In the genomic region with DNA sequence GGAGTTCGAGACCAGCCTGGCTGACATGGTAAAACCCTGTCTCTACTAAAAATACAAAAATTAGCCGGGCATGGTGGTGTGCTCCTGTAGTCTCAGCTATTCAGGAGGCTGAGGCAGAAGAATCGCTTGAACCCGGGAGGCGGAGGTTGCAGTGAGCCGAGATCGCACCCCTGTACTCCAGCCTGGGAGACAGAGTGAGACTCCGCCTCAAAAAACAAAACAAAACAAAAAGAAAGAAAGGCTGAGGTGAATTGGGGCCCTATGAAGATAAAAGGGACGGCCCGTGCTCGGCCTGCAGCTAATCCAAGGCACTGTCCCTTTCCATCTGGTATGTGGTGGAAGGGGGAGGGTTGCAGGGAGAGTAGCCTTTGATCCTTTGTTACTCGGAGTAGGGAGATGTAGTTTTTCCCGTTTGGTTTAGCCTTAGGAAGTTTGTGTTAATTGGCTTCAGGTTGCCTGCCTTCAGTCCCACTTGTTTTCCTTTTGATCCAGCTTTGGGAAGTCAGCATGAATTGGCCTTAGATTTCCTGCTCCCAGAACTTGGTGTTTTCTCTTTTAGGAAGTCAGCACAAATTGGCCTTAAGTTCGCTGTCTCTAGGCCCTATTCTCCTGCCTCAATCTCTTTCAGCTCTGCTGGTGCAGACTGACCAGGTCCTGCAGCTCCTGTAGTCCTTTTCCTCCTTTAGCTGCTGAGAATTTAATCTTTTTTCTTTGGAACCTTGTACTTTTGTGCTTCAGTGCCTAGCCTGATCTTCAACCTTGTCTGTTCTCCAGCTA, we compare ENCODE assay signal across 1 cellular context.
TF ChIP-seq lines count a peak whose summit lies in the region.

No MANE protein-coding gene starts in this region.

TF ChIP-seq in HepG2, 621 proteins besides CTCF, POLR2A, EP300 and RAD21 (continued from another document and continues in another):
- TF ChIP-seq, protein P1, sequence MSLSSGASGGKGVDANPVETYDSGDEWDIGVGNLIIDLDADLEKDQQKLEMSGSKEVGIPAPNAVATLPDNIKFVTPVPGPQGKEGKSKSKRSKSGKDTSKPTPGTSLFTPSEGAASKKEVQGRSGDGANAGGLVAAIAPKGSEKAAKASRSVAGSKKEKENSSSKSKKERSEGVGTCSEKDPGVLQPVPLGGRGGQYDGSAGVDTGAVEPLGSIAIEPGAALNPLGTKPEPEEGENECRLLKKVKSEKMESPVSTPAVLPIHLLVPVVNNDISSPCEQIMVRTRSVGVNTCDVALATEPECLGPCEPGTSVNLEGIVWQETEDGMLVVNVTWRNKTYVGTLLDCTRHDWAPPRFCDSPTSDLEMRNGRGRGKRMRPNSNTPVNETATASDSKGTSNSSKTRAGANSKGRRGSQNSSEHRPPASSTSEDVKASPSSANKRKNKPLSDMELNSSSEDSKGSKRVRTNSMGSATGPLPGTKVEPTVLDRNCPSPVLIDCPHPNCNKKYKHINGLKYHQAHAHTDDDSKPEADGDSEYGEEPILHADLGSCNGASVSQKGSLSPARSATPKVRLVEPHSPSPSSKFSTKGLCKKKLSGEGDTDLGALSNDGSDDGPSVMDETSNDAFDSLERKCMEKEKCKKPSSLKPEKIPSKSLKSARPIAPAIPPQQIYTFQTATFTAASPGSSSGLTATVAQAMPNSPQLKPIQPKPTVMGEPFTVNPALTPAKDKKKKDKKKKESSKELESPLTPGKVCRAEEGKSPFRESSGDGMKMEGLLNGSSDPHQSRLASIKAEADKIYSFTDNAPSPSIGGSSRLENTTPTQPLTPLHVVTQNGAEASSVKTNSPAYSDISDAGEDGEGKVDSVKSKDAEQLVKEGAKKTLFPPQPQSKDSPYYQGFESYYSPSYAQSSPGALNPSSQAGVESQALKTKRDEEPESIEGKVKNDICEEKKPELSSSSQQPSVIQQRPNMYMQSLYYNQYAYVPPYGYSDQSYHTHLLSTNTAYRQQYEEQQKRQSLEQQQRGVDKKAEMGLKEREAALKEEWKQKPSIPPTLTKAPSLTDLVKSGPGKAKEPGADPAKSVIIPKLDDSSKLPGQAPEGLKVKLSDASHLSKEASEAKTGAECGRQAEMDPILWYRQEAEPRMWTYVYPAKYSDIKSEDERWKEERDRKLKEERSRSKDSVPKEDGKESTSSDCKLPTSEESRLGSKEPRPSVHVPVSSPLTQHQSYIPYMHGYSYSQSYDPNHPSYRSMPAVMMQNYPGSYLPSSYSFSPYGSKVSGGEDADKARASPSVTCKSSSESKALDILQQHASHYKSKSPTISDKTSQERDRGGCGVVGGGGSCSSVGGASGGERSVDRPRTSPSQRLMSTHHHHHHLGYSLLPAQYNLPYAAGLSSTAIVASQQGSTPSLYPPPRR (CRISPR knock-in tag; IDR thresholded peaks at IDR 0.05; ENCODE audit: borderline replicate concordance) = peak; percentile 84
- TF ChIP-seq, protein P2, sequence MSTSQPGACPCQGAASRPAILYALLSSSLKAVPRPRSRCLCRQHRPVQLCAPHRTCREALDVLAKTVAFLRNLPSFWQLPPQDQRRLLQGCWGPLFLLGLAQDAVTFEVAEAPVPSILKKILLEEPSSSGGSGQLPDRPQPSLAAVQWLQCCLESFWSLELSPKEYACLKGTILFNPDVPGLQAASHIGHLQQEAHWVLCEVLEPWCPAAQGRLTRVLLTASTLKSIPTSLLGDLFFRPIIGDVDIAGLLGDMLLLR (CRISPR knock-in tag; IDR thresholded peaks at IDR 0.05) = no peak
- TF ChIP-seq ZNF326 (CRISPR knock-in tag; IDR thresholded peaks at IDR 0.05; ENCODE audit: borderline replicate concordance) (no peak), STAG1 (CRISPR knock-in tag; IDR thresholded peaks at IDR 0.05) (peak; percentile 33), SYNCRIP (IDR thresholded peaks at IDR 0.05; ENCODE audit: insufficient read depth, low read depth, low read length) (no peak), ATM (IDR thresholded peaks at IDR 0.05; ENCODE audit: borderline replicate concordance) (no peak), MAFF (IDR thresholded peaks at IDR 0.05; ENCODE audit: low read depth, low read length) (no peak), SMARCE1 (IDR thresholded peaks at IDR 0.05; ENCODE audit: borderline replicate concordance) (no peak), ZNF616 (CRISPR knock-in tag; IDR thresholded peaks at IDR 0.05; ENCODE audit: low read depth) (no peak), MAZ (IDR thresholded peaks at IDR 0.05; ENCODE audit: borderline replicate concordance, low read depth, low read length) (no peak), MAZ (CRISPR knock-in tag; IDR thresholded peaks at IDR 0.05; ENCODE audit: low read depth) (no peak), GZF1 (CRISPR knock-in tag; IDR thresholded peaks at IDR 0.05) (no peak), NPAS2 (CRISPR knock-in tag; IDR thresholded peaks at IDR 0.05; ENCODE audit: borderline replicate concordance) (no peak), IKZF4 (CRISPR knock-in tag; IDR thresholded peaks at IDR 0.05; ENCODE audit: borderline replicate concordance, low read depth, not compliant biosample characterization) (peak; percentile 82), AKAP8 (CRISPR knock-in tag; IDR thresholded peaks at IDR 0.05) (peak; percentile 70; the same call in 1 of the 2 replicates), KLF15 (CRISPR knock-in tag; IDR thresholded peaks at IDR 0.05; ENCODE audit: borderline replicate concordance) (no peak), ZNF251 (CRISPR knock-in tag; IDR thresholded peaks at IDR 0.05) (no peak), NR3C1 (CRISPR knock-in tag; IDR thresholded peaks at IDR 0.05) (no peak), ZNF713 (CRISPR knock-in tag; IDR thresholded peaks at IDR 0.05) (no peak), ZNF282 (IDR thresholded peaks at IDR 0.05; ENCODE audit: partially characterized antibody) (no peak), SMAD3 (CRISPR knock-in tag; IDR thresholded peaks at IDR 0.05) (no peak), ZFP41 (CRISPR knock-in tag; IDR thresholded peaks at IDR 0.05; ENCODE audit: borderline replicate concordance) (no peak), SP140L (CRISPR knock-in tag; IDR thresholded peaks at IDR 0.05; ENCODE audit: borderline replicate concordance) (no peak; the same call in 1 of the 2 replicates), NFE2L1 (CRISPR knock-in tag; IDR thresholded peaks at IDR 0.05; ENCODE audit: borderline replicate concordance) (no peak), MYC (CRISPR knock-in tag; IDR thresholded peaks at IDR 0.05; ENCODE audit: borderline replicate concordance) (peak; percentile 45)
- TF ChIP-seq, protein P3, sequence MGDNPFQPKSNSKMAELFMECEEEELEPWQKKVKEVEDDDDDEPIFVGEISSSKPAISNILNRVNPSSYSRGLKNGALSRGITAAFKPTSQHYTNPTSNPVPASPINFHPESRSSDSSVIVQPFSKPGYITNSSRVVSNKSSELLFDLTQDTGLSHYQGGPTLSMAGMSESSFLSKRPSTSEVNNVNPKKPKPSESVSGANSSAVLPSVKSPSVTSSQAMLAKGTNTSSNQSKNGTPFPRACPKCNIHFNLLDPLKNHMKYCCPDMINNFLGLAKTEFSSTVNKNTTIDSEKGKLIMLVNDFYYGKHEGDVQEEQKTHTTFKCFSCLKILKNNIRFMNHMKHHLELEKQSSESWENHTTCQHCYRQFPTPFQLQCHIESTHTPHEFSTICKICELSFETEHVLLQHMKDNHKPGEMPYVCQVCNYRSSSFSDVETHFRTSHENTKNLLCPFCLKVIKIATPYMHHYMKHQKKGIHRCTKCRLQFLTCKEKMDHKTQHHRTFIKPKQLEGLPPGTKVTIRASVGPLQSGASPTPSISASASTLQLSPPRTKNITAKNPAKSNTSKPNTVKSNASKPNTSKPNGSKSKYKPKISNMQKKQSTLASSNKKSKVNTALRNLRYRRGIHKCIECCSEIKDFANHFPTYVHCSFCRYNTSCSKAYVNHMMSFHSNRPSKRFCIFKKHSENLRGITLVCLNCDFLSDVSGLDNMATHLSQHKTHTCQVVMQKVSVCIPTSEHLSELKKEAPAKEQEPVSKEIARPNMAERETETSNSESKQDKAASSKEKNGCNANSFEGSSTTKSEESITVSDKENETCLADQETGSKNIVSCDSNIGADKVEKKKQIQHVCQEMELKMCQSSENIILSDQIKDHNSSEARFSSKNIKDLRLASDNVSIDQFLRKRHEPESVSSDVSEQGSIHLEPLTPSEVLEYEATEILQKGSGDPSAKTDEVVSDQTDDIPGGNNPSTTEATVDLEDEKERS (CRISPR knock-in tag; IDR thresholded peaks at IDR 0.05) = no peak
- TF ChIP-seq, protein P4, sequence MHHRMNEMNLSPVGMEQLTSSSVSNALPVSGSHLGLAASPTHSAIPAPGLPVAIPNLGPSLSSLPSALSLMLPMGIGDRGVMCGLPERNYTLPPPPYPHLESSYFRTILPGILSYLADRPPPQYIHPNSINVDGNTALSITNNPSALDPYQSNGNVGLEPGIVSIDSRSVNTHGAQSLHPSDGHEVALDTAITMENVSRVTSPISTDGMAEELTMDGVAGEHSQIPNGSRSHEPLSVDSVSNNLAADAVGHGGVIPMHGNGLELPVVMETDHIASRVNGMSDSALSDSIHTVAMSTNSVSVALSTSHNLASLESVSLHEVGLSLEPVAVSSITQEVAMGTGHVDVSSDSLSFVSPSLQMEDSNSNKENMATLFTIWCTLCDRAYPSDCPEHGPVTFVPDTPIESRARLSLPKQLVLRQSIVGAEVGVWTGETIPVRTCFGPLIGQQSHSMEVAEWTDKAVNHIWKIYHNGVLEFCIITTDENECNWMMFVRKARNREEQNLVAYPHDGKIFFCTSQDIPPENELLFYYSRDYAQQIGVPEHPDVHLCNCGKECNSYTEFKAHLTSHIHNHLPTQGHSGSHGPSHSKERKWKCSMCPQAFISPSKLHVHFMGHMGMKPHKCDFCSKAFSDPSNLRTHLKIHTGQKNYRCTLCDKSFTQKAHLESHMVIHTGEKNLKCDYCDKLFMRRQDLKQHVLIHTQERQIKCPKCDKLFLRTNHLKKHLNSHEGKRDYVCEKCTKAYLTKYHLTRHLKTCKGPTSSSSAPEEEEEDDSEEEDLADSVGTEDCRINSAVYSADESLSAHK (CRISPR knock-in tag; IDR thresholded peaks at IDR 0.05; ENCODE audit: borderline replicate concordance) = no peak
- TF ChIP-seq, protein P5, sequence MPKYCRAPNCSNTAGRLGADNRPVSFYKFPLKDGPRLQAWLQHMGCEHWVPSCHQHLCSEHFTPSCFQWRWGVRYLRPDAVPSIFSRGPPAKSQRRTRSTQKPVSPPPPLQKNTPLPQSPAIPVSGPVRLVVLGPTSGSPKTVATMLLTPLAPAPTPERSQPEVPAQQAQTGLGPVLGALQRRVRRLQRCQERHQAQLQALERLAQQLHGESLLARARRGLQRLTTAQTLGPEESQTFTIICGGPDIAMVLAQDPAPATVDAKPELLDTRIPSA (CRISPR knock-in tag; IDR thresholded peaks at IDR 0.05; ENCODE audit: borderline replicate concordance) = no peak
- TF ChIP-seq, protein P6, sequence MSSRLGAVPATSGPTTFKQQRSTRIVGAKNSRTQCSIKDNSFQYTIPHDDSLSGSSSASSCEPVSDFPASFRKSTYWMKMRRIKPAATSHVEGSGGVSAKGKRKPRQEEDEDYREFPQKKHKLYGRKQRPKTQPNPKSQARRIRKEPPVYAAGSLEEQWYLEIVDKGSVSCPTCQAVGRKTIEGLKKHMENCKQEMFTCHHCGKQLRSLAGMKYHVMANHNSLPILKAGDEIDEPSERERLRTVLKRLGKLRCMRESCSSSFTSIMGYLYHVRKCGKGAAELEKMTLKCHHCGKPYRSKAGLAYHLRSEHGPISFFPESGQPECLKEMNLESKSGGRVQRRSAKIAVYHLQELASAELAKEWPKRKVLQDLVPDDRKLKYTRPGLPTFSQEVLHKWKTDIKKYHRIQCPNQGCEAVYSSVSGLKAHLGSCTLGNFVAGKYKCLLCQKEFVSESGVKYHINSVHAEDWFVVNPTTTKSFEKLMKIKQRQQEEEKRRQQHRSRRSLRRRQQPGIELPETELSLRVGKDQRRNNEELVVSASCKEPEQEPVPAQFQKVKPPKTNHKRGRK (CRISPR knock-in tag; IDR thresholded peaks at IDR 0.05) = no peak
- TF ChIP-seq, protein P7, sequence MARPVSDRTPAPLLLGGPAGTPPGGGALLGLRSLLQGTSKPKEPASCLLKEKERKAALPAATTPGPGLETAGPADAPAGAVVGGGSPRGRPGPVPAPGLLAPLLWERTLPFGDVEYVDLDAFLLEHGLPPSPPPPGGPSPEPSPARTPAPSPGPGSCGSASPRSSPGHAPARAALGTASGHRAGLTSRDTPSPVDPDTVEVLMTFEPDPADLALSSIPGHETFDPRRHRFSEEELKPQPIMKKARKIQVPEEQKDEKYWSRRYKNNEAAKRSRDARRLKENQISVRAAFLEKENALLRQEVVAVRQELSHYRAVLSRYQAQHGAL (CRISPR knock-in tag; IDR thresholded peaks at IDR 0.05; ENCODE audit: not compliant biosample characterization) = no peak
- TF ChIP-seq, protein P8, sequence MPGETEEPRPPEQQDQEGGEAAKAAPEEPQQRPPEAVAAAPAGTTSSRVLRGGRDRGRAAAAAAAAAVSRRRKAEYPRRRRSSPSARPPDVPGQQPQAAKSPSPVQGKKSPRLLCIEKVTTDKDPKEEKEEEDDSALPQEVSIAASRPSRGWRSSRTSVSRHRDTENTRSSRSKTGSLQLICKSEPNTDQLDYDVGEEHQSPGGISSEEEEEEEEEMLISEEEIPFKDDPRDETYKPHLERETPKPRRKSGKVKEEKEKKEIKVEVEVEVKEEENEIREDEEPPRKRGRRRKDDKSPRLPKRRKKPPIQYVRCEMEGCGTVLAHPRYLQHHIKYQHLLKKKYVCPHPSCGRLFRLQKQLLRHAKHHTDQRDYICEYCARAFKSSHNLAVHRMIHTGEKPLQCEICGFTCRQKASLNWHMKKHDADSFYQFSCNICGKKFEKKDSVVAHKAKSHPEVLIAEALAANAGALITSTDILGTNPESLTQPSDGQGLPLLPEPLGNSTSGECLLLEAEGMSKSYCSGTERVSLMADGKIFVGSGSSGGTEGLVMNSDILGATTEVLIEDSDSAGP (CRISPR knock-in tag; IDR thresholded peaks at IDR 0.05; ENCODE audit: borderline replicate concordance) = peak; percentile 67
- TF ChIP-seq, protein P9, sequence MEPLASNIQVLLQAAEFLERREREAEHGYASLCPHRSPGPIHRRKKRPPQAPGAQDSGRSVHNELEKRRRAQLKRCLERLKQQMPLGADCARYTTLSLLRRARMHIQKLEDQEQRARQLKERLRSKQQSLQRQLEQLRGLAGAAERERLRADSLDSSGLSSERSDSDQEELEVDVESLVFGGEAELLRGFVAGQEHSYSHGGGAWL (CRISPR knock-in tag; IDR thresholded peaks at IDR 0.05) = no peak
- TF ChIP-seq, protein P10, sequence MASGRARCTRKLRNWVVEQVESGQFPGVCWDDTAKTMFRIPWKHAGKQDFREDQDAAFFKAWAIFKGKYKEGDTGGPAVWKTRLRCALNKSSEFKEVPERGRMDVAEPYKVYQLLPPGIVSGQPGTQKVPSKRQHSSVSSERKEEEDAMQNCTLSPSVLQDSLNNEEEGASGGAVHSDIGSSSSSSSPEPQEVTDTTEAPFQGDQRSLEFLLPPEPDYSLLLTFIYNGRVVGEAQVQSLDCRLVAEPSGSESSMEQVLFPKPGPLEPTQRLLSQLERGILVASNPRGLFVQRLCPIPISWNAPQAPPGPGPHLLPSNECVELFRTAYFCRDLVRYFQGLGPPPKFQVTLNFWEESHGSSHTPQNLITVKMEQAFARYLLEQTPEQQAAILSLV (CRISPR knock-in tag; IDR thresholded peaks at IDR 0.05; ENCODE audit: borderline replicate concordance) = no peak
- TF ChIP-seq, protein P11, sequence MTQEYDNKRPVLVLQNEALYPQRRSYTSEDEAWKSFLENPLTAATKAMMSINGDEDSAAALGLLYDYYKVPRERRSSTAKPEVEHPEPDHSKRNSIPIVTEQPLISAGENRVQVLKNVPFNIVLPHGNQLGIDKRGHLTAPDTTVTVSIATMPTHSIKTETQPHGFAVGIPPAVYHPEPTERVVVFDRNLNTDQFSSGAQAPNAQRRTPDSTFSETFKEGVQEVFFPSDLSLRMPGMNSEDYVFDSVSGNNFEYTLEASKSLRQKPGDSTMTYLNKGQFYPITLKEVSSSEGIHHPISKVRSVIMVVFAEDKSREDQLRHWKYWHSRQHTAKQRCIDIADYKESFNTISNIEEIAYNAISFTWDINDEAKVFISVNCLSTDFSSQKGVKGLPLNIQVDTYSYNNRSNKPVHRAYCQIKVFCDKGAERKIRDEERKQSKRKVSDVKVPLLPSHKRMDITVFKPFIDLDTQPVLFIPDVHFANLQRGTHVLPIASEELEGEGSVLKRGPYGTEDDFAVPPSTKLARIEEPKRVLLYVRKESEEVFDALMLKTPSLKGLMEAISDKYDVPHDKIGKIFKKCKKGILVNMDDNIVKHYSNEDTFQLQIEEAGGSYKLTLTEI (CRISPR knock-in tag; conservative IDR thresholded peaks at IDR 0.05) = no peak
